ENCODE assay signal across 1 cellular context in the genomic region with DNA sequence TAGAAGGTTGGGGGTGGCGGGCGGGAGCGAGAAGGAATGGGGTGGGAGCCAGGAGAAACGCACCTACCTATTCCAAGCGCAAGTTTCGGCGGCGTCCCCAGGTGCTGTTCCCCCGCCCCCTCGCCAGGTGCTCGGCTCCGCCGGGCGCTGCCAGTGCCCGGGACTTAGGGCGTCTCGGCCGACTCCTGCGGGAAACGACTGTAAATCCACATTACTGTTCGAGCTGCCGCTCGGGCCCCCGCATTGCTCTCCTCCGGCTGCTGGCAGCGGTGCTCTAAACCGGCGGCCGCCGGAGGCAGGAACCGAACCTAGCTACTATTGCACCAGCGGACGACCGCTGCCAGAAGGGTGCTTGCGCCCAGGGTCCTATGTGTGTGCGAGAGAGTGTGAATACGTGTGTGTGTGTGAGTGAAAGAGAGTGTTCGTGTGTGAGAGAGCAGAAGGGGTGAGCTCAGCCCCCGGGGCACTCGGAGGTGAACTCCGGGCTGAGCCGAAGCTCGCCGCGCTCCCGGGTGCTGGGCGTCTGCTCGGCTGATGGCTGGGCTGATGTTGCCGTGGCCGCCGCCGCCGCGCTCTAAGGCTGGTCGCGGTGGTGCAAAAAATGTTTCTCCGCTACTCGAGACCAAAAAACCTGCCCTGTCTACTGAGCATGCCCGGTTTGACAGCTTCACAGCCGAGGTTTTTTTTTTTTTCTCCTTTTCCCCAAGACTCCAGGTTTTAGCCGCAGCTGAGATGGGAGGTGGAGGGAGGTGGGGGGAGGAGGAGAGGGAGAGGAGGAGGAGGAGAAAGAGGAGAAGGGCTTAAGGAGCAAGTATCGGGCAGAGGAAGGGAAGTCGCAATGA.
TF ChIP-seq lines count a peak whose summit lies in the region.

No MANE protein-coding gene starts in this region.

TF ChIP-seq in SK-N-SH, 30 proteins besides CTCF, POLR2A, EP300 and RAD21 (continued from another document):
- TF ChIP-seq, protein P1, sequence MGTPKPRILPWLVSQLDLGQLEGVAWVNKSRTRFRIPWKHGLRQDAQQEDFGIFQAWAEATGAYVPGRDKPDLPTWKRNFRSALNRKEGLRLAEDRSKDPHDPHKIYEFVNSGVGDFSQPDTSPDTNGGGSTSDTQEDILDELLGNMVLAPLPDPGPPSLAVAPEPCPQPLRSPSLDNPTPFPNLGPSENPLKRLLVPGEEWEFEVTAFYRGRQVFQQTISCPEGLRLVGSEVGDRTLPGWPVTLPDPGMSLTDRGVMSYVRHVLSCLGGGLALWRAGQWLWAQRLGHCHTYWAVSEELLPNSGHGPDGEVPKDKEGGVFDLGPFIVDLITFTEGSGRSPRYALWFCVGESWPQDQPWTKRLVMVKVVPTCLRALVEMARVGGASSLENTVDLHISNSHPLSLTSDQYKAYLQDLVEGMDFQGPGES (IDR thresholded peaks at IDR 0.05; ENCODE audit: low read depth, low read length), result no peak
